1 cellular context compared by ENCODE assay signal in genomic region chr21:42082501-42083360, GRCh38.
TF ChIP-seq lines count a peak whose summit lies in the region.

No MANE protein-coding gene starts in this region.

TF ChIP-seq in IMR-90, 13 proteins besides CTCF, POLR2A, EP300 and RAD21:
- TF ChIP-seq SMC3 (IDR thresholded peaks at IDR 0.05; ENCODE audit: low read depth, low read length) (no peak), MAZ (IDR thresholded peaks at IDR 0.05; ENCODE audit: borderline replicate concordance, low read depth, low read length) (no peak), CEBPB (IDR thresholded peaks at IDR 0.05; ENCODE audit: low read depth, low read length) (no peak), FOS (IDR thresholded peaks at IDR 0.05; ENCODE audit: low read depth, low read length) (no peak), ELK1 (IDR thresholded peaks at IDR 0.05; ENCODE audit: borderline replicate concordance, low read depth, low read length) (no peak), USF2 (IDR thresholded peaks at IDR 0.05; ENCODE audit: low read depth, low read length) (no peak), BHLHE40 (IDR thresholded peaks at IDR 0.05; ENCODE audit: low read depth, low read length) (no peak), NFE2L2 (IDR thresholded peaks at IDR 0.05; ENCODE audit: low read depth, low read length) (no peak), MXI1 (IDR thresholded peaks at IDR 0.05; ENCODE audit: borderline replicate concordance, low read depth, low read length) (no peak), CHD1 (IDR thresholded peaks at IDR 0.05; ENCODE audit: low read depth, low read length) (no peak), RFX5 (IDR thresholded peaks at IDR 0.05; ENCODE audit: low read depth, low read length) (no peak), MAFK (IDR thresholded peaks at IDR 0.05; ENCODE audit: low read depth, low read length) (no peak), RCOR1 (IDR thresholded peaks at IDR 0.05; ENCODE audit: insufficient replicate concordance, low read length) (no peak)
